Comparison of ENCODE assay signal across 3 cellular contexts in genomic region chr7:24472093-24472492, GRCh38.
TF ChIP-seq lines count a peak whose summit lies in the region.

No MANE protein-coding gene starts in this region.

TF ChIP-seq in A549, 52 proteins besides CTCF, POLR2A, EP300 and RAD21:
- TF ChIP-seq JUNB (IDR thresholded peaks at IDR 0.05) = no peak
- no peak for TF ChIP-seq MYC (IDR thresholded peaks at IDR 0.05; ENCODE audit: borderline replicate concordance, low read length)
- TF ChIP-seq, protein P1, sequence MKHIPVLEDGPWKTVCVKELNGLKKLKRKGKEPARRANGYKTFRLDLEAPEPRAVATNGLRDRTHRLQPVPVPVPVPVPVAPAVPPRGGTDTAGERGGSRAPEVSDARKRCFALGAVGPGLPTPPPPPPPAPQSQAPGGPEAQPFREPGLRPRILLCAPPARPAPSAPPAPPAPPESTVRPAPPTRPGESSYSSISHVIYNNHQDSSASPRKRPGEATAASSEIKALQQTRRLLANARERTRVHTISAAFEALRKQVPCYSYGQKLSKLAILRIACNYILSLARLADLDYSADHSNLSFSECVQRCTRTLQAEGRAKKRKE (CRISPR knock-in tag; IDR thresholded peaks at IDR 0.05; ENCODE audit: low read depth) = no peak
- no peak for TF ChIP-seq HOXB13 (CRISPR knock-in tag; IDR thresholded peaks at IDR 0.05; ENCODE audit: low read depth)
- TF ChIP-seq CBX2 (IDR thresholded peaks at IDR 0.05; ENCODE audit: borderline replicate concordance, low read depth) = no peak
- no peak for TF ChIP-seq FOSB (CRISPR knock-in tag; IDR thresholded peaks at IDR 0.05)
- no peak for TF ChIP-seq MAFK (IDR thresholded peaks at IDR 0.05; ENCODE audit: partially characterized antibody)
- TF ChIP-seq BCL3 (IDR thresholded peaks at IDR 0.05) = no peak
- TF ChIP-seq TP53 (CRISPR knock-in tag; IDR thresholded peaks at IDR 0.05) = no peak
- TF ChIP-seq PHF8 (IDR thresholded peaks at IDR 0.05; ENCODE audit: borderline replicate concordance, low read depth) = no peak
- TF ChIP-seq TFCP2L1 (CRISPR knock-in tag; IDR thresholded peaks at IDR 0.05) = no peak
- no peak for TF ChIP-seq CBX8 (IDR thresholded peaks at IDR 0.05)

TF ChIP-seq in IMR-90, 13 proteins besides CTCF, POLR2A, EP300 and RAD21:
- TF ChIP-seq ELK1 (IDR thresholded peaks at IDR 0.05; ENCODE audit: borderline replicate concordance, low read depth, low read length) (no peak), NFE2L2 (IDR thresholded peaks at IDR 0.05; ENCODE audit: low read depth, low read length) (no peak), BHLHE40 (IDR thresholded peaks at IDR 0.05; ENCODE audit: low read depth, low read length) (no peak), MXI1 (IDR thresholded peaks at IDR 0.05; ENCODE audit: borderline replicate concordance, low read depth, low read length) (no peak), CHD1 (IDR thresholded peaks at IDR 0.05; ENCODE audit: low read depth, low read length) (no peak), CEBPB (IDR thresholded peaks at IDR 0.05; ENCODE audit: low read depth, low read length) (no peak), RCOR1 (IDR thresholded peaks at IDR 0.05; ENCODE audit: insufficient replicate concordance, low read length) (no peak), MAFK (IDR thresholded peaks at IDR 0.05; ENCODE audit: low read depth, low read length) (no peak), RFX5 (IDR thresholded peaks at IDR 0.05; ENCODE audit: low read depth, low read length) (no peak), SMC3 (IDR thresholded peaks at IDR 0.05; ENCODE audit: low read depth, low read length) (no peak), FOS (IDR thresholded peaks at IDR 0.05; ENCODE audit: low read depth, low read length) (no peak), MAZ (IDR thresholded peaks at IDR 0.05; ENCODE audit: borderline replicate concordance, low read depth, low read length) (no peak)
- TF ChIP-seq, protein P2, sequence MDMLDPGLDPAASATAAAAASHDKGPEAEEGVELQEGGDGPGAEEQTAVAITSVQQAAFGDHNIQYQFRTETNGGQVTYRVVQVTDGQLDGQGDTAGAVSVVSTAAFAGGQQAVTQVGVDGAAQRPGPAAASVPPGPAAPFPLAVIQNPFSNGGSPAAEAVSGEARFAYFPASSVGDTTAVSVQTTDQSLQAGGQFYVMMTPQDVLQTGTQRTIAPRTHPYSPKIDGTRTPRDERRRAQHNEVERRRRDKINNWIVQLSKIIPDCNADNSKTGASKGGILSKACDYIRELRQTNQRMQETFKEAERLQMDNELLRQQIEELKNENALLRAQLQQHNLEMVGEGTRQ (IDR thresholded peaks at IDR 0.05; ENCODE audit: low read depth, low read length) = no peak

TF ChIP-seq in H1, 55 proteins besides CTCF, POLR2A, EP300 and RAD21:
- no peak for TF ChIP-seq BACH1 (IDR thresholded peaks at IDR 0.05; ENCODE audit: low read length)
- TF ChIP-seq, protein P2 (IDR thresholded peaks at IDR 0.05; ENCODE audit: low read length) = no peak
- TF ChIP-seq CHD2 (IDR thresholded peaks at IDR 0.05; ENCODE audit: low read length) = no peak
